Comparison of ENCODE assay signal across 8 cellular contexts in the genomic region with DNA sequence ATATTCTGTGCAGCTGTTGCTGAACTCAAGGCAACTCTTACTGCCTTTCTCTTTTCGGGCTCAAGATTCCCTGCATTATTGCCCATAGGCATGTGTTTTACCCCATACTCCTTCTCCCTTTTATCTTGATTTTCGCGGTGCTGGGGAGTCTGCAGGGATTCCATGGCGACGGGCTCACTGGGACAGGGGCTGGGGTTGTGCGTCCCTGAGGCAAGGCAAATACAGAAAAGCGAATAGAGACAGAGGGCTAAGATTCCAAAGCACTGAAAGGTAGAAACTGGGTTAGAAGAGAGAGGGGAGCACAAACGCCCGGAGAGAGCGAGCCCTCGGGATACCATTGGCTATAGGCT. TPM values are rescaled to one million over a fixed set of nuclear protein-coding genes. Genes with fewer than 3 reads are reported as not detected.
DNase-seq lines count a peak whose midpoint lies in the region; ATAC-seq, FAIRE-seq and TF ChIP-seq lines count a peak whose summit lies in the region.
"Had no signal": no experiment of that assay in that cellular context is flagged by ENCODE, and none has a peak within 500 bp of the region (broad histone marks: within the 10 kb centered on the region; RNA-seq: fewer than 3 reads in every experiment).

No MANE protein-coding gene starts in this region.

- H3K27me3 Mint-ChIP-seq in astrocyte (ENCODE audit: low read depth, unreplicated experiment), result no peaks in the 10 kb centered on the region

- peaks cover 15% of the 10 kb centered on the region for H4K20me1 ChIP-seq in astrocyte (ENCODE audit: insufficient read depth, low read length)

- peak overlapping the region; percentile 97 for H2AFZ ChIP-seq in astrocyte (ENCODE audit: low read depth, low read length)

- intact Hi-C loops in lower leg skin (cut with DNase I; ENCODE audit: low total_unique reads) (loop anchor here (10.0 kb wide), 1 partner anchor 222 kb away; the partner anchor contains the start of gene SUV39H2), upper lobe of right lung (cut with DNase I) (no loop called here)

- peaks cover 42% of the 10 kb centered on the region for H3K79me2 ChIP-seq in astrocyte (ENCODE audit: insufficient read depth, low read length)

- FAIRE-seq in astrocyte (lab: Jason Lieb, UNC), result no peak
- FAIRE-seq: colon had no signal

- peak overlapping the region; percentile 100 for H3K4me2 ChIP-seq in astrocyte (ENCODE audit: low read length)

- 1 to 2% methylated on average over 11 of the region's 11 CpGs for WGBS in lower leg skin, 2 donors

- peak; percentile 12 for ATAC-seq in GM19397 (IDR thresholded peaks at IDR 0.05; ENCODE audit: unreplicated experiment)
- ATAC-seq in HG03108 (IDR thresholded peaks at IDR 0.05; ENCODE audit: unreplicated experiment), result peak; percentile 5
- ATAC-seq in upper lobe of right lung, result no peak

- H3K36me3 ChIP-seq in astrocyte (ENCODE audit: insufficient read depth, low read length) (no peaks in the 10 kb centered on the region), upper lobe of right lung (peaks cover 5% of the 10 kb centered on the region)

- TF ChIP-seq POLR2A in lower leg skin (IDR thresholded peaks at IDR 0.05), result no peak

- H3K9me3 Mint-ChIP-seq in astrocyte (ENCODE audit: unreplicated experiment), result no peaks in the 10 kb centered on the region

- H3K4me3 Mint-ChIP-seq in astrocyte (ENCODE audit: unreplicated experiment), result peak overlapping the region; percentile 100

- H3K36me3 Mint-ChIP-seq in astrocyte (ENCODE audit: low read depth, unreplicated experiment), result peaks cover 4% of the 10 kb centered on the region

- H3K27ac ChIP-seq in astrocyte (ENCODE audit: low read depth, low read length) (peak overlapping the region; percentile 98), upper lobe of right lung (peak overlapping the region; percentile 96)

- peak overlapping the region; percentile 84 for H3K4me3 ChIP-seq in astrocyte (ENCODE audit: insufficient read depth, low read depth, low read length)
- H3K4me3 ChIP-seq in lower leg skin (ENCODE audit: low read depth, poor library complexity, severe bottlenecking), result peak overlapping the region; percentile 84
- peak overlapping the region; percentile 84 for H3K4me3 ChIP-seq in upper lobe of right lung

- H3K27ac Mint-ChIP-seq in astrocyte (ENCODE audit: unreplicated experiment), result peak overlapping the region; percentile 69

- peaks cover 10% of the 10 kb centered on the region for H3K4me1 Mint-ChIP-seq in astrocyte (ENCODE audit: low read depth, unreplicated experiment)

- H3K4me1 ChIP-seq in astrocyte (ENCODE audit: insufficient read depth, low read length), result peaks cover 12% of the 10 kb centered on the region
- H3K4me1 ChIP-seq in upper lobe of right lung, result peaks cover 25% of the 10 kb centered on the region

- no peak for TF ChIP-seq CTCF in astrocyte (IDR thresholded peaks at IDR 0.05; ENCODE audit: insufficient read depth, low read depth, low read length)
- no peak for TF ChIP-seq CTCF in lower leg skin (IDR thresholded peaks at IDR 0.05)
- no peak for TF ChIP-seq CTCF in upper lobe of right lung (IDR thresholded peaks at IDR 0.05)

- H3K9ac ChIP-seq in astrocyte (ENCODE audit: low read length), result peak overlapping the region; percentile 98

- no peak for DNase-seq in astrocyte (ENCODE audit: low read depth)
- DNase-seq in lower leg skin (ENCODE audit: low spot score in 2 of 2), result no peak
- DNase-seq in upper lobe of right lung, result no peak
- DNase-seq in cerebellar nuclear complex (lab: John Stamatoyannopoulos, UW), result no peak
- DNase-seq in 8988T, result no peak

- H3K27me3 ChIP-seq in astrocyte (ENCODE audit: insufficient read depth, low read length) (no peaks in the 10 kb centered on the region), upper lobe of right lung (no peaks in the 10 kb centered on the region)

- no peaks in the 10 kb centered on the region for H3K9me3 ChIP-seq in astrocyte (ENCODE audit: insufficient read depth, low read depth, low read length)
- no peaks in the 10 kb centered on the region for H3K9me3 ChIP-seq in upper lobe of right lung

RNA-seq across cellular contexts. Expression of gene RPP38, which starts 0.5 kb away (rescaled TPM):
- total RNA-seq in astrocyte (17.6 and 17.9 TPM in 2 replicates), lower leg skin (10 to 100 TPM; 12.6 to 14.9 (median 14.3) TPM), upper lobe of right lung (15.3 TPM)

RNA-seq across cellular contexts. Expression of gene ACBD7, which starts 8.1 kb away (rescaled TPM):
- total RNA-seq in astrocyte (0.36 and 0.79 TPM in 2 replicates), lower leg skin (under 1 TPM in 2 of 4 donors, not detected in 2; 0.23 to 0.38 TPM), upper lobe of right lung (not detected)

RNA-seq across cellular contexts. Expression of gene OLAH, which starts 52.9 kb away (rescaled TPM):
- total RNA-seq in astrocyte (not detected in 2 replicates), lower leg skin (1 to 10 TPM in 3 of 4 donors, not detected in 1; 1.4 to 6.0 (median 1.5) TPM), upper lobe of right lung (0.93 TPM)
